ENCODE assay signal across 8 cellular contexts in genomic region chr1:202460133-202460495, GRCh38.
DNase-seq lines count a peak whose midpoint lies in the region; ATAC-seq and TF ChIP-seq lines count a peak whose summit lies in the region.
"Not testable (repeated sequence)": the region's sequence is repeated elsewhere in the genome, so short reads cannot be mapped to it uniquely, and the experiment has no call there.

No MANE protein-coding gene starts in this region.

- intact Hi-C loops in esophagus muscularis mucosa (cut with DNase I): loop anchor here (5.0 to 10.0 kb wide), 2 partner anchors 115 to 257 kb away; partner anchors contain the start of genes PPP1R12B and UBE2T
- intact Hi-C loops in Right ventricle myocardium superior (cut with DNase I): loop anchor here (10.0 kb wide), 1 partner anchor 115 kb away; the partner anchor contains the start of genes PPP1R12B and UBE2T
- intact Hi-C loops in upper lobe of right lung (cut with DNase I): not testable (repeated sequence)

- peak overlapping the region; percentile 73 for H3K4me2 ChIP-seq in neural progenitor cell

- not testable (repeated sequence) for H3K36me3 ChIP-seq in SJCRH30; brain microvascular endothelial cell (replicated peaks); esophagus muscularis mucosa; neural progenitor cell; upper lobe of right lung

- H3K4me3 Mint-ChIP-seq in neural progenitor cell: not testable (repeated sequence)

- H3K9me3 Mint-ChIP-seq in neural progenitor cell: not testable (repeated sequence)

- peak; percentile 9 for ATAC-seq in Right ventricle myocardium superior (ENCODE audit: poor library complexity)
- not testable (repeated sequence) for ATAC-seq in upper lobe of right lung

- H3K4me1 ChIP-seq in SJCRH30: peaks cover 19% of the 10 kb centered on the region
- peaks cover 9 to 43% (median 29%) of the 10 kb centered on the region in 4 donors for H3K4me1 ChIP-seq in esophagus muscularis mucosa
- peaks cover 52% of the 10 kb centered on the region for H3K4me1 ChIP-seq in neural progenitor cell
- not testable (repeated sequence) for H3K4me1 ChIP-seq in upper lobe of right lung

- H3K27ac ChIP-seq in SJCRH30: peak overlapping the region; percentile 48
- H3K27ac ChIP-seq in brain microvascular endothelial cell: peak overlapping the region; percentile 43
- H3K27ac ChIP-seq in esophagus muscularis mucosa (replicated peaks in 1 of 4): peak overlapping the region; percentile 42 to 66 (median 54)
- H3K27ac ChIP-seq in neural progenitor cell: peak overlapping the region; percentile 91
- H3K27ac ChIP-seq in upper lobe of right lung: peak overlapping the region; percentile 40

- not testable (repeated sequence) for H3K27me3 Mint-ChIP-seq in neural progenitor cell (ENCODE audit: insufficient read depth, low read depth)

- H4K20me1 ChIP-seq in neural progenitor cell (ENCODE audit: low read depth): not testable (repeated sequence)

- DNase-seq in AG10803 (ENCODE audit: low read depth): peak; percentile 42
- peak; percentile 34 for DNase-seq in HS-5 (ENCODE audit: low read depth)
- peak in 1 of 2 experiments; percentile 43 for DNase-seq in SJCRH30
- DNase-seq in brain microvascular endothelial cell: peak; percentile 44
- not testable (repeated sequence) for DNase-seq in esophagus muscularis mucosa (ENCODE audit: extremely low spot score); Right ventricle myocardium superior; neural progenitor cell (ENCODE audit: low spot score); upper lobe of right lung

- in situ Hi-C loops in brain microvascular endothelial cell (cut with HindIII; ENCODE audit: low pct_ligation_motif_present, low sequenced_read_pairs): not testable (repeated sequence)

- not testable (repeated sequence) for TF ChIP-seq POLR2A in esophagus muscularis mucosa (IDR thresholded peaks at IDR 0.05; ENCODE audit: low read depth)

- not testable (repeated sequence) for H3K27me3 ChIP-seq in SJCRH30; brain microvascular endothelial cell (replicated peaks); esophagus muscularis mucosa; neural progenitor cell; upper lobe of right lung

- H2AFZ ChIP-seq in neural progenitor cell (replicated peaks): not testable (repeated sequence)

- peaks cover 40% of the 10 kb centered on the region for H3F3A ChIP-seq in neural progenitor cell (ENCODE audit: low read depth)

- not testable (repeated sequence) for H3K36me3 Mint-ChIP-seq in neural progenitor cell

- not testable (repeated sequence) for TF ChIP-seq EP300 in esophagus muscularis mucosa (IDR thresholded peaks at IDR 0.05)

- not testable (repeated sequence) for H3K9ac ChIP-seq in neural progenitor cell

- not testable (repeated sequence) for TF ChIP-seq CTCF in AG10803 (conservative IDR thresholded peaks at IDR 0.05; ENCODE audit: low read length); brain microvascular endothelial cell (IDR thresholded peaks at IDR 0.05; ENCODE audit: low read depth, low read length, missing control alignments); esophagus muscularis mucosa (IDR thresholded peaks at IDR 0.05); neural progenitor cell (IDR thresholded peaks at IDR 0.05); upper lobe of right lung (IDR thresholded peaks at IDR 0.05)

- not testable (repeated sequence) for H3K9me3 ChIP-seq in SJCRH30 (replicated peaks); esophagus muscularis mucosa; neural progenitor cell (ENCODE audit: low read depth); upper lobe of right lung

- H3K27ac Mint-ChIP-seq in neural progenitor cell: not testable (repeated sequence)

- H3K4me3 ChIP-seq in AG10803 (ENCODE audit: low read length); SJCRH30; brain microvascular endothelial cell (ENCODE audit: low read depth, low read length); esophagus muscularis mucosa; neural progenitor cell; upper lobe of right lung: not testable (repeated sequence)

- not testable (repeated sequence) for H3K79me2 ChIP-seq in neural progenitor cell (ENCODE audit: low read depth)

- peaks cover 28% of the 10 kb centered on the region for H3K4me1 Mint-ChIP-seq in neural progenitor cell

Comparison
In these comparisons a context has a peak if more than half of its experiments do, and no peak if none do; other contexts are left out.
1. H3K27ac ChIP-seq: peak in every context shown above with its lines; median percentile 91 in neural progenitor cell; 54 in esophagus muscularis mucosa; 48 in SJCRH30; 43 in brain microvascular endothelial cell; 40 in upper lobe of right lung.